In the genomic region with DNA sequence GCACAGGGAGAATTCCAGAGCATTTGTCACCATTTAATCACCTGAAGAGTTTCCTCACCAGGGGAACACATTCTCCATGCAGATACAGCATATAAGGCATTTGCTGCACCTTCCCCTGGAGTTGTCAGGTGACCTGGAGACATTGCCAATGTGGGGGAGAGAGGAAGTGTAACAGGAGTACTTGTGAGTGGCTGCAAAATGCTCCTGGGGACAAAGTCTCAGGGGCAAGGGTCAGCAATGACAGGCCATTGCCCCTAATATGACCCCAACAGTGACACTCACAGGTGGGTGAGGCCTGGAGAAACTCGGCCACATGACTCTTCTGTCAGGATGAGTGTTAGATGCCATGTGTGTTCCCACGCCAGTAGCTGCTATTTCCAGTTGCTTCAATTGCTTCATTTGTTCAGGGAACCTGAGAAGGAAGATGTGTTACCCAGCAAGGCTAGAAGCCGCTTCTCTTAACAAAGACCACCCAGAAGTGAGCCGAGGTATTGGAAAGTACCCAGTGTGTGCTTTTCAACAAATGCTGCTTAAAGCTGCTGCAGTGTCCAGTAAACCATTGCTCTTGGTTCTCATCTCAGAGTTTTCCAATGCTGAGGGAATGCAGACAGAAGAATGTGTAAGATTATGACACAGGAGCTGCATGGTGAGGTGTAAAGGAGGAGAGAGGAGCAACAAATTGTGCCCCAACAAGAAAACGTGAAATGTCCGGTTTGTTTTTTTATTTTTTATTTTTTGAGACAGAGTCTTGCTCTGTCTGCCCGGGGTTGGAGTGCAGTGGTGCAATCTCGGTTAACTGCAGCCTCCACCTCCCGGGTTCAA, we compare ENCODE assay signal across 13 cellular contexts.
DNase-seq lines count a peak whose midpoint lies in the region; ATAC-seq and TF ChIP-seq lines count a peak whose summit lies in the region.
"Had no signal": no experiment of that assay in that cellular context is flagged by ENCODE, and none has a peak within 500 bp of the region (broad histone marks: within the 10 kb centered on the region; RNA-seq: fewer than 3 reads in every experiment).

No MANE protein-coding gene starts in this region.

- H3K4me1 Mint-ChIP-seq in nephron progenitor cell = peaks cover 61% of the 10 kb centered on the region

- DNase-seq in ELF-1 (ENCODE audit: low read depth, low spot score) (peak; percentile 39), NCI-H2029 (lab: John Stamatoyannopoulos, UW) (peak; percentile 4), epithelial cell of esophagus (ENCODE audit: low read depth) (peak; percentile 47), nephron progenitor cell (peak; percentile 29), GM20000 (ENCODE audit: low spot score) (no peak), DMS153 (lab: John Stamatoyannopoulos, UW) (no peak), activated gamma-delta T cell (lab: John Stamatoyannopoulos, UW) (no peak)
- DNase-seq: Calu3, NCI-H510A treated with DMSO at 0.1 percent for 48 hours, WERI-Rb-1 had no signal

- H3K4me3 ChIP-seq in epithelial cell of esophagus (ENCODE audit: low read length) = no peak overlapping the region

- no peak for ATAC-seq in HG02885 (IDR thresholded peaks at IDR 0.05; ENCODE audit: poor library complexity, unreplicated experiment)
- ATAC-seq: SK-N-SH treated with all-trans-retinoic acid at 6 μM for 48 hours had no signal

- H3K36me3 Mint-ChIP-seq in nephron progenitor cell (ENCODE audit: low read depth) = no peaks in the 10 kb centered on the region

- TF ChIP-seq CTCF in epithelial cell of esophagus (IDR thresholded peaks at IDR 0.05; ENCODE audit: insufficient read depth, low read depth, low read length, missing control alignments) (no peak), nephron progenitor cell (IDR thresholded peaks at IDR 0.05) (no peak), GM20000 (IDR thresholded peaks at IDR 0.05; ENCODE audit: extremely low read depth, missing control alignments) (no peak)

- peak overlapping the region; percentile 98 for H3K27ac Mint-ChIP-seq in nephron progenitor cell

- no peaks in the 10 kb centered on the region for H3K27me3 Mint-ChIP-seq in nephron progenitor cell (ENCODE audit: low read depth, poor library complexity)
- H3K27me3 Mint-ChIP-seq: stimulated activated naive CD8-positive, alpha-beta T cell treated with anti-CD3 and anti-CD28 coated beads, Interleukin-15, amount 100 ng/mL, for 72 hours had no signal

- H3K4me3 Mint-ChIP-seq in nephron progenitor cell = peak overlapping the region; percentile 57

- H3K9me3 Mint-ChIP-seq in nephron progenitor cell = peaks cover 6% of the 10 kb centered on the region
- H3K9me3 Mint-ChIP-seq: stimulated activated naive CD8-positive, alpha-beta T cell treated with anti-CD3 and anti-CD28 coated beads, Interleukin-15, amount 100 ng/mL, for 72 hours had no signal

Comparison
In these comparisons a context has a peak if more than half of its experiments do, and no peak if none do; other contexts are left out.
1. DNase-seq: peak in ELF-1 (single experiment), NCI-H2029 (single experiment), epithelial cell of esophagus (single experiment) and nephron progenitor cell (single experiment); none in GM20000 (single experiment), DMS153 (single experiment) and activated gamma-delta T cell (single experiment).